28 cellular contexts compared by ENCODE assay signal in the genomic region with DNA sequence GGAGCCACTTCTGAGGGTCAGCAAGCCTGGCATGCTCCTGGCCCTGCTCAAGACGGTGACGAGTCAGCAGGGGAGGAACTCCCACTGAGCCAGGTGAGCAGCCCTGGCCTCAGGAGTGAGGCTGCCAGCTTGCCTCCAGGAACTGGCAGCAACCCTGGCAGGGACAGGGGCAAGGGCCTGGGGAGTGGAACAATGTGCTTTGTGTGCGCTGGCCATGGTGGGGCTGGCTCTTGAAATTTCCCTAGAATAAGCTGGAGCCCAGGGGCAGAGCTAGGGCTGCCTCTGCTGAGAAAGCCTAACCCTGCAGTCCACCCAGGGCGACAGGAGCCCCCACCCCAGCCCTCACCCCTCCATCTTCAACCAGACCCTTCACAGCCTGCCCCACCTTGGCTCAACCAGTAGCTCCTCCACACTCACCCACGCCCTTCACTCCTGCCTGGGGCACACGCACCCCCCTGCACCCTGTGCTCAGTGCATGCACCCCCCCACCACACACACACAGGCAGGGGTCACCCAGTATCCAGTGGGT.
DNase-seq lines count a peak whose midpoint lies in the region; ATAC-seq and TF ChIP-seq lines count a peak whose summit lies in the region.
"Had no signal": no experiment of that assay in that cellular context is flagged by ENCODE, and none has a peak within 500 bp of the region (broad histone marks: within the 10 kb centered on the region; RNA-seq: fewer than 3 reads in every experiment).

No MANE protein-coding gene starts in this region.

- H3K79me2 ChIP-seq in neural progenitor cell (ENCODE audit: low read depth) = no peaks in the 10 kb centered on the region

- H3K27ac Mint-ChIP-seq in stimulated activated naive CD8-positive, alpha-beta T cell treated with anti-CD3 and anti-CD28 coated beads, Interleukin-15, amount 100 ng/mL, for 72 hours = no peak overlapping the region
- H3K27ac Mint-ChIP-seq in dendritic cell treated with granulocyte-macrophage colony-stimulating factor and Interleukin-4, amounts not matched to agents 40 ng/mL and 50 ng/mL, for 4 days = peak overlapping the region; percentile 41
- peak overlapping the region; percentile 26 for H3K27ac Mint-ChIP-seq in neural progenitor cell
- H3K27ac Mint-ChIP-seq: activated CD4-positive, alpha-beta memory T cell treated with anti-CD3 and anti-CD28 coated beads for 36 hours; IgD-negative memory B cell had no signal

- peak; percentile 49 for ATAC-seq in stimulated activated naive CD8-positive, alpha-beta T cell treated with anti-CD3 and anti-CD28 coated beads, Interleukin-15, amount 100 ng/mL, for 72 hours
- ATAC-seq in stimulated activated naive CD8-positive, alpha-beta T cell treated with anti-CD3 and anti-CD28 coated beads, Interleukin-15, Interleukin-2, amounts not matched to agents 100 U/mL and 50 U/mL, for 24 hours = no peak
- no peak for ATAC-seq in GM18873 (IDR thresholded peaks at IDR 0.05; ENCODE audit: low FRiP score, unreplicated experiment)
- ATAC-seq: foreskin keratinocyte had no signal

- H3K4me1 ChIP-seq in neural progenitor cell (peaks cover 45% of the 10 kb centered on the region), transverse colon (peaks cover 7 to 22% (median 14%) of the 10 kb centered on the region in 4 donors), SJCRH30 (peaks cover 43% of the 10 kb centered on the region)
- H3K4me1 ChIP-seq: prostate gland had no signal

- H3K27ac ChIP-seq in neural progenitor cell (no peak overlapping the region), transverse colon (no peak overlapping the region), SJCRH30 (no peak overlapping the region)
- H3K27ac ChIP-seq: foreskin keratinocyte, prostate gland, skin epidermis, thyroid gland had no signal

- in situ Hi-C loops in transverse colon (cut with MboI; ENCODE audit: low pct_ligation_motif_present in 1 of 4, low pct_unique_long_range_greater_than_20kb in 1 of 4, low sequenced_read_pairs in 3 of 4) = no loop called here

- 89% methylated on average over 6 of the region's 6 CpGs; no CpG with 5 or more reads in 1 of the 2 donors for WGBS in transverse colon (ENCODE audit: low coverage in 1 of 2), 2 donors

- no peaks in the 10 kb centered on the region for H3K9me3 Mint-ChIP-seq in stimulated activated naive CD8-positive, alpha-beta T cell treated with anti-CD3 and anti-CD28 coated beads, Interleukin-15, amount 100 ng/mL, for 72 hours
- no peaks in the 10 kb centered on the region for H3K9me3 Mint-ChIP-seq in dendritic cell treated with granulocyte-macrophage colony-stimulating factor and Interleukin-4, amounts not matched to agents 40 ng/mL and 50 ng/mL, for 4 days
- H3K9me3 Mint-ChIP-seq in neural progenitor cell = no peaks in the 10 kb centered on the region
- H3K9me3 Mint-ChIP-seq: activated CD4-positive, alpha-beta memory T cell treated with anti-CD3 and anti-CD28 coated beads for 36 hours; immature natural killer cell had no signal

- H3K9me3 ChIP-seq in neural progenitor cell (ENCODE audit: low read depth) (no peaks in the 10 kb centered on the region), transverse colon (no peaks in the 10 kb centered on the region), SJCRH30 (replicated peaks) (no peaks in the 10 kb centered on the region)
- H3K9me3 ChIP-seq: BLaER1 treated with 17β-estradiol and CSF1 and Interleukin-3, amounts not matched to agents 10 nM and 100 nM; prostate gland; thyroid gland had no signal

- no peaks in the 10 kb centered on the region for H4K20me1 ChIP-seq in neural progenitor cell (ENCODE audit: low read depth)
- H4K20me1 ChIP-seq: BLaER1 treated with 17β-estradiol and CSF1 and Interleukin-3, amounts not matched to agents 10 nM and 100 nM had no signal

- no peak for TF ChIP-seq CTCF in neural progenitor cell (IDR thresholded peaks at IDR 0.05)
- TF ChIP-seq CTCF in transverse colon (IDR thresholded peaks at IDR 0.05) = no peak

- TF ChIP-seq POLR2A in transverse colon (IDR thresholded peaks at IDR 0.05) = no peak

- H3K27me3 ChIP-seq in neural progenitor cell (no peaks in the 10 kb centered on the region), transverse colon (no peaks in the 10 kb centered on the region), SJCRH30 (no peaks in the 10 kb centered on the region)
- H3K27me3 ChIP-seq: BLaER1 treated with 17β-estradiol and CSF1 and Interleukin-3, amounts not matched to agents 10 nM and 100 nM; foreskin keratinocyte; thyroid gland had no signal

- no peak for DNase-seq in stimulated activated naive CD8-positive, alpha-beta T cell treated with anti-CD3 and anti-CD28 coated beads, Interleukin-15, amount 100 ng/mL, for 72 hours
- no peak for DNase-seq in stimulated activated naive CD8-positive, alpha-beta T cell treated with anti-CD3 and anti-CD28 coated beads, Interleukin-15, Interleukin-2, amounts not matched to agents 100 U/mL and 50 U/mL, for 24 hours
- DNase-seq in neural progenitor cell (ENCODE audit: low spot score) (no peak), transverse colon (no peak), SJCRH30 (no peak), NCI-H1436 (lab: John Stamatoyannopoulos, UW) (no peak)
- DNase-seq: activated CD4-positive, alpha-beta memory T cell treated with anti-CD3 and anti-CD28 coated beads for 36 hours; activated gamma-delta T cell treated with Interleukin-2 at 50 U/mL for 16 hours; activated T-cell treated with anti-CD3 and anti-CD28 coated beads for 4 hours; amygdala; central memory CD4-positive, alpha-beta T cell; EL; erythroblast; foreskin keratinocyte; immature natural killer cell; MM.1S; NCI-H1417 treated with DMSO at 0.1 percent for 48 hours; NCI-H510A; NK-92 treated with Interleukin-12 subunit alpha and Interleukin-12 subunit beta, amount 100 ng/mL, for 24 hours; stimulated activated naive CD4-positive, alpha-beta T cell treated with Interleukin-2 at 50 U/mL for 16 hours; T-helper 9 cell; thyroid gland had no signal

- no peaks in the 10 kb centered on the region for H3F3A ChIP-seq in neural progenitor cell (ENCODE audit: low read depth)

- H3K4me3 Mint-ChIP-seq in stimulated activated naive CD8-positive, alpha-beta T cell treated with anti-CD3 and anti-CD28 coated beads, Interleukin-15, amount 100 ng/mL, for 72 hours = no peak overlapping the region
- no peak overlapping the region for H3K4me3 Mint-ChIP-seq in dendritic cell treated with granulocyte-macrophage colony-stimulating factor and Interleukin-4, amounts not matched to agents 40 ng/mL and 50 ng/mL, for 4 days
- no peak overlapping the region for H3K4me3 Mint-ChIP-seq in neural progenitor cell
- H3K4me3 Mint-ChIP-seq: activated CD4-positive, alpha-beta memory T cell treated with anti-CD3 and anti-CD28 coated beads for 36 hours; IgD-negative memory B cell; immature natural killer cell had no signal

- intact Hi-C loops in dendritic cell treated with granulocyte-macrophage colony-stimulating factor and Interleukin-4, amounts not matched to agents 40 ng/mL and 50 ng/mL, for 4 days (cut with micrococcal nuclease) = loop anchor here (5.0 kb wide), 1 partner anchor 37 kb away; no protein-coding TSS in a partner anchor
- intact Hi-C loops in transverse colon (cut with DNase I; ENCODE audit: low total_unique reads) = no loop called here

- H3K4me3 ChIP-seq in neural progenitor cell (no peak overlapping the region), transverse colon (no peak overlapping the region), SJCRH30 (no peak overlapping the region)
- H3K4me3 ChIP-seq: BLaER1 treated with 17β-estradiol and CSF1 and Interleukin-3, amounts not matched to agents 10 nM and 100 nM; prostate gland; skin epidermis; thyroid gland had no signal

- H3K36me3 Mint-ChIP-seq in dendritic cell treated with granulocyte-macrophage colony-stimulating factor and Interleukin-4, amounts not matched to agents 40 ng/mL and 50 ng/mL, for 4 days (ENCODE audit: low read depth) = no peaks in the 10 kb centered on the region
- no peaks in the 10 kb centered on the region for H3K36me3 Mint-ChIP-seq in neural progenitor cell
- H3K36me3 Mint-ChIP-seq: activated CD4-positive, alpha-beta memory T cell treated with anti-CD3 and anti-CD28 coated beads for 36 hours; immature natural killer cell had no signal

- TF ChIP-seq EP300 in transverse colon (IDR thresholded peaks at IDR 0.05; ENCODE audit: low read depth) = no peak

- H3K27me3 Mint-ChIP-seq in stimulated activated naive CD8-positive, alpha-beta T cell treated with anti-CD3 and anti-CD28 coated beads, Interleukin-15, amount 100 ng/mL, for 72 hours = no peaks in the 10 kb centered on the region
- peaks cover 2% of the 10 kb centered on the region for H3K27me3 Mint-ChIP-seq in dendritic cell treated with granulocyte-macrophage colony-stimulating factor and Interleukin-4, amounts not matched to agents 40 ng/mL and 50 ng/mL, for 4 days
- H3K27me3 Mint-ChIP-seq in neural progenitor cell (ENCODE audit: insufficient read depth, low read depth) = peaks cover 9% of the 10 kb centered on the region
- H3K27me3 Mint-ChIP-seq: activated CD4-positive, alpha-beta memory T cell treated with anti-CD3 and anti-CD28 coated beads for 36 hours had no signal

- no peak overlapping the region for H2AFZ ChIP-seq in neural progenitor cell (replicated peaks)

- peaks cover 15% of the 10 kb centered on the region for H3K4me1 Mint-ChIP-seq in stimulated activated naive CD8-positive, alpha-beta T cell treated with anti-CD3 and anti-CD28 coated beads, Interleukin-15, amount 100 ng/mL, for 72 hours
- H3K4me1 Mint-ChIP-seq in dendritic cell treated with granulocyte-macrophage colony-stimulating factor and Interleukin-4, amounts not matched to agents 40 ng/mL and 50 ng/mL, for 4 days (ENCODE audit: low read depth) = peaks cover 87% of the 10 kb centered on the region
- H3K4me1 Mint-ChIP-seq in neural progenitor cell = peaks cover 46% of the 10 kb centered on the region
- H3K4me1 Mint-ChIP-seq: immature natural killer cell had no signal

- H3K36me3 ChIP-seq in neural progenitor cell (no peaks in the 10 kb centered on the region), transverse colon (no peaks in the 10 kb centered on the region), SJCRH30 (no peaks in the 10 kb centered on the region)
- H3K36me3 ChIP-seq: BLaER1 treated with 17β-estradiol and CSF1 and Interleukin-3, amounts not matched to agents 10 nM and 100 nM; prostate gland; thyroid gland had no signal

- no peak overlapping the region for H3K9ac ChIP-seq in neural progenitor cell

- H3K4me2 ChIP-seq in neural progenitor cell = no peak overlapping the region

Comparison
In these comparisons a context has a peak if more than half of its experiments do, and no peak if none do; other contexts are left out.
1. H3K27ac Mint-ChIP-seq: peak in dendritic cell treated with granulocyte-macrophage colony-stimulating factor and Interleukin-4, amounts not matched to agents 40 ng/mL and 50 ng/mL, for 4 days (single experiment) and neural progenitor cell (single experiment); none in stimulated activated naive CD8-positive, alpha-beta T cell treated with anti-CD3 and anti-CD28 coated beads, Interleukin-15, amount 100 ng/mL, for 72 hours (0 of 2).